ENCODE assay signal across 1 cellular context in the genomic region with DNA sequence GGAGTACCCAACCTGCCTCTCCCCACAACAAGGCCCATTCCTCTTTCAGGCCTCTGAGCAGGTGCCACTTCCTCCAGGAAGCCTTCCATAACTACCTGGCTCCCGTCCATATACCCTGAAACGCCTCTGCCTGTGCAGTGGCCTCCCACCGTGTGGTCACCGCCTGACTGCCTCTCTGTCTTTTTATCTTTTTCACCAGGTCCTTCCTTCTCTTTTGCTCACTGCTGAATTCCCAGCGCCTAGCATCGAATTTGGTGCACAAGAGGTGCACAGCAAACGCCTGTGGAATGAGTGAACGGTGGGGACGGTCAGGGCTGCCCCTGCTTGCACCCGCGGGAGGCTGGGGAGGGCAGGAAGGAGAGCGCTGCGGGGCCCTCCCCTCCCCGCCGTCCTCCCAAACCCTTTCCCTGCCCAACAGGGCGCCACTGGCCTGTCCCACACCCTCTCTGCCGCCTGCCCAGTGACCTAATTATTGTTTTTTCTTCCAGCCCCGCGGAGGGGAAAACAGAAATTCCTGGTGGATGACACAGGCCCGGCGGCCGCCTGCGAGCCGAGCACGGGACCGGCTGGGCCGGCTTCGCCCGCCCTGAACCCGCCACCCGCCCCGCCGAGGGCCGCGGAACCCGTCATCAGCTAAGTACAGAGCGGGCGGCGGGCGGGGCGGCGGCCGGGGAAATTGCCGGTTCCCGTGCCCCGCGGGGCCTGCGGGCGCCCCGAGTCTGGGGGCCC.
TF ChIP-seq lines count a peak whose summit lies in the region.

No MANE protein-coding gene starts in this region.

TF ChIP-seq in HepG2, 621 proteins besides CTCF, POLR2A, EP300 and RAD21 (continued from another document):
- TF ChIP-seq, protein P1, sequence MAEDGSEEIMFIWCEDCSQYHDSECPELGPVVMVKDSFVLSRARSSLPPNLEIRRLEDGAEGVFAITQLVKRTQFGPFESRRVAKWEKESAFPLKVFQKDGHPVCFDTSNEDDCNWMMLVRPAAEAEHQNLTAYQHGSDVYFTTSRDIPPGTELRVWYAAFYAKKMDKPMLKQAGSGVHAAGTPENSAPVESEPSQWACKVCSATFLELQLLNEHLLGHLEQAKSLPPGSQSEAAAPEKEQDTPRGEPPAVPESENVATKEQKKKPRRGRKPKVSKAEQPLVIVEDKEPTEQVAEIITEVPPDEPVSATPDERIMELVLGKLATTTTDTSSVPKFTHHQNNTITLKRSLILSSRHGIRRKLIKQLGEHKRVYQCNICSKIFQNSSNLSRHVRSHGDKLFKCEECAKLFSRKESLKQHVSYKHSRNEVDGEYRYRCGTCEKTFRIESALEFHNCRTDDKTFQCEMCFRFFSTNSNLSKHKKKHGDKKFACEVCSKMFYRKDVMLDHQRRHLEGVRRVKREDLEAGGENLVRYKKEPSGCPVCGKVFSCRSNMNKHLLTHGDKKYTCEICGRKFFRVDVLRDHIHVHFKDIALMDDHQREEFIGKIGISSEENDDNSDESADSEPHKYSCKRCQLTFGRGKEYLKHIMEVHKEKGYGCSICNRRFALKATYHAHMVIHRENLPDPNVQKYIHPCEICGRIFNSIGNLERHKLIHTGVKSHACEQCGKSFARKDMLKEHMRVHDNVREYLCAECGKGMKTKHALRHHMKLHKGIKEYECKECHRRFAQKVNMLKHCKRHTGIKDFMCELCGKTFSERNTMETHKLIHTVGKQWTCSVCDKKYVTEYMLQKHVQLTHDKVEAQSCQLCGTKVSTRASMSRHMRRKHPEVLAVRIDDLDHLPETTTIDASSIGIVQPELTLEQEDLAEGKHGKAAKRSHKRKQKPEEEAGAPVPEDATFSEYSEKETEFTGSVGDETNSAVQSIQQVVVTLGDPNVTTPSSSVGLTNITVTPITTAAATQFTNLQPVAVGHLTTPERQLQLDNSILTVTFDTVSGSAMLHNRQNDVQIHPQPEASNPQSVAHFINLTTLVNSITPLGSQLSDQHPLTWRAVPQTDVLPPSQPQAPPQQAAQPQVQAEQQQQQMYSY (CRISPR knock-in tag; IDR thresholded peaks at IDR 0.05), result no peak
- TF ChIP-seq, protein P2, sequence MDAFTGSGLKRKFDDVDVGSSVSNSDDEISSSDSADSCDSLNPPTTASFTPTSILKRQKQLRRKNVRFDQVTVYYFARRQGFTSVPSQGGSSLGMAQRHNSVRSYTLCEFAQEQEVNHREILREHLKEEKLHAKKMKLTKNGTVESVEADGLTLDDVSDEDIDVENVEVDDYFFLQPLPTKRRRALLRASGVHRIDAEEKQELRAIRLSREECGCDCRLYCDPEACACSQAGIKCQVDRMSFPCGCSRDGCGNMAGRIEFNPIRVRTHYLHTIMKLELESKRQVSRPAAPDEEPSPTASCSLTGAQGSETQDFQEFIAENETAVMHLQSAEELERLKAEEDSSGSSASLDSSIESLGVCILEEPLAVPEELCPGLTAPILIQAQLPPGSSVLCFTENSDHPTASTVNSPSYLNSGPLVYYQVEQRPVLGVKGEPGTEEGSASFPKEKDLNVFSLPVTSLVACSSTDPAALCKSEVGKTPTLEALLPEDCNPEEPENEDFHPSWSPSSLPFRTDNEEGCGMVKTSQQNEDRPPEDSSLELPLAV (CRISPR knock-in tag; conservative IDR thresholded peaks at IDR 0.05; ENCODE audit: low read depth), result no peak
- TF ChIP-seq ZFX (CRISPR knock-in tag; IDR thresholded peaks at IDR 0.05; ENCODE audit: low read depth) (0 out of 2 replicates have a peak, but pooled peaks have one; percentile 10), AKAP8 (CRISPR knock-in tag; IDR thresholded peaks at IDR 0.05) (no peak), ARNTL (CRISPR knock-in tag; IDR thresholded peaks at IDR 0.05) (no peak)
- TF ChIP-seq, protein P3, sequence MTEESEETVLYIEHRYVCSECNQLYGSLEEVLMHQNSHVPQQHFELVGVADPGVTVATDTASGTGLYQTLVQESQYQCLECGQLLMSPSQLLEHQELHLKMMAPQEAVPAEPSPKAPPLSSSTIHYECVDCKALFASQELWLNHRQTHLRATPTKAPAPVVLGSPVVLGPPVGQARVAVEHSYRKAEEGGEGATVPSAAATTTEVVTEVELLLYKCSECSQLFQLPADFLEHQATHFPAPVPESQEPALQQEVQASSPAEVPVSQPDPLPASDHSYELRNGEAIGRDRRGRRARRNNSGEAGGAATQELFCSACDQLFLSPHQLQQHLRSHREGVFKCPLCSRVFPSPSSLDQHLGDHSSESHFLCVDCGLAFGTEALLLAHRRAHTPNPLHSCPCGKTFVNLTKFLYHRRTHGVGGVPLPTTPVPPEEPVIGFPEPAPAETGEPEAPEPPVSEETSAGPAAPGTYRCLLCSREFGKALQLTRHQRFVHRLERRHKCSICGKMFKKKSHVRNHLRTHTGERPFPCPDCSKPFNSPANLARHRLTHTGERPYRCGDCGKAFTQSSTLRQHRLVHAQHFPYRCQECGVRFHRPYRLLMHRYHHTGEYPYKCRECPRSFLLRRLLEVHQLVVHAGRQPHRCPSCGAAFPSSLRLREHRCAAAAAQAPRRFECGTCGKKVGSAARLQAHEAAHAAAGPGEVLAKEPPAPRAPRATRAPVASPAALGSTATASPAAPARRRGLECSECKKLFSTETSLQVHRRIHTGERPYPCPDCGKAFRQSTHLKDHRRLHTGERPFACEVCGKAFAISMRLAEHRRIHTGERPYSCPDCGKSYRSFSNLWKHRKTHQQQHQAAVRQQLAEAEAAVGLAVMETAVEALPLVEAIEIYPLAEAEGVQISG (CRISPR knock-in tag; IDR thresholded peaks at IDR 0.05), result no peak
- TF ChIP-seq, protein P4, sequence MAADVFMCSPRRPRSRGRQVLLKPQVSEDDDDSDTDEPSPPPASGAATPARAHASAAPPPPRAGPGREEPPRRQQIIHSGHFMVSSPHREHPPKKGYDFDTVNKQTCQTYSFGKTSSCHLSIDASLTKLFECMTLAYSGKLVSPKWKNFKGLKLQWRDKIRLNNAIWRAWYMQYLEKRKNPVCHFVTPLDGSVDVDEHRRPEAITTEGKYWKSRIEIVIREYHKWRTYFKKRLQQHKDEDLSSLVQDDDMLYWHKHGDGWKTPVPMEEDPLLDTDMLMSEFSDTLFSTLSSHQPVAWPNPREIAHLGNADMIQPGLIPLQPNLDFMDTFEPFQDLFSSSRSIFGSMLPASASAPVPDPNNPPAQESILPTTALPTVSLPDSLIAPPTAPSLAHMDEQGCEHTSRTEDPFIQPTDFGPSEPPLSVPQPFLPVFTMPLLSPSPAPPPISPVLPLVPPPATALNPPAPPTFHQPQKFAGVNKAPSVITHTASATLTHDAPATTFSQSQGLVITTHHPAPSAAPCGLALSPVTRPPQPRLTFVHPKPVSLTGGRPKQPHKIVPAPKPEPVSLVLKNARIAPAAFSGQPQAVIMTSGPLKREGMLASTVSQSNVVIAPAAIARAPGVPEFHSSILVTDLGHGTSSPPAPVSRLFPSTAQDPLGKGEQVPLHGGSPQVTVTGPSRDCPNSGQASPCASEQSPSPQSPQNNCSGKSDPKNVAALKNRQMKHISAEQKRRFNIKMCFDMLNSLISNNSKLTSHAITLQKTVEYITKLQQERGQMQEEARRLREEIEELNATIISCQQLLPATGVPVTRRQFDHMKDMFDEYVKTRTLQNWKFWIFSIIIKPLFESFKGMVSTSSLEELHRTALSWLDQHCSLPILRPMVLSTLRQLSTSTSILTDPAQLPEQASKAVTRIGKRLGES (CRISPR knock-in tag; IDR thresholded peaks at IDR 0.05; ENCODE audit: borderline replicate concordance), result no peak
